8 cellular contexts compared by ENCODE assay signal in the genomic region with DNA sequence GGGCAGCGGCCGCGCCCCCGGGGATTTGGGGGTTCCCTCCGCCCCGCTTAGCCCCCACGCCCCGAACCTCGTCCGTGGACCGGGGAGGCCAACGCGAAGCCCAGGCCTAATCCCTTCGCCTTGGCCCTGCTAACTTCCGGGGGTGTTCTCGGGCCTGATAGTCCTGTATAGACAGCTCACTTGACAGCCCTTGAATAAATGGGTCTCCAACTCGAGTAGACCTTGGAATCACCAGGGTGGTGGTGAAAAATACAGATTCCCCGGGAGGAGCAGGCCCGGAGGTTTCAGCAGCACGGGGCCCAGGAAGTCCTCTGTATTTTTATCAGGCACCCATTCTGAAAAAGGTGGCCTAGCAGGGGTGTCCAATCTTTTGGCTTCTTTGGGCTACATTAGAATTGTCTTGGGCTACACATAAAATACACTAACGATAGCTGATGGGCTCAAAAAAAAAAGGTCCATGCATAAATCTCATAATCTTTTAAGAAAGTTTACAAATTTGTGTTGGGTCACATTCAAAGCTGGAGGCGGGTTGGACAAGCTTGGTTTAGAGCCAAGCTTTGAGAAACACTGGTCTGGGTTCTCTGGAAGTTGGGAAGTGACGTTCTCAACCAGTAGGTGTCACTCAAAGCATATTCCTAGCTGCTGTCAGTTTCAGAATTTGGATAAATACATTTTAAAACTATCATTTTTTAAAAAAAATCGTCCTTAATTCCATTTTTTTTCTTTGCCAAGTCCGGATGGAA.
DNase-seq lines count a peak whose midpoint lies in the region; ATAC-seq and TF ChIP-seq lines count a peak whose summit lies in the region.

No MANE protein-coding gene starts in this region.

- H3K4me2 ChIP-seq in MM.1S (ENCODE audit: low read depth, low read length) = no peak overlapping the region

- H3K4me3 Mint-ChIP-seq in HFFc6 (peak overlapping the region; percentile 70), MCF 10A (ENCODE audit: unreplicated experiment) (peak overlapping the region; percentile 67)

- TF ChIP-seq CTCF in HFFc6 (IDR thresholded peaks at IDR 0.05) (peak; percentile 87), MM.1S (IDR thresholded peaks at IDR 0.05; ENCODE audit: low read length) (peak; percentile 59), MCF 10A (IDR thresholded peaks at IDR 0.05; ENCODE audit: unreplicated experiment) (peak; percentile 71), gastrocnemius medialis (IDR thresholded peaks at IDR 0.05 in 4 of 5, conservative IDR thresholded peaks at IDR 0.05 in 1 of 5) (peak; percentile 55 to 75 (median 58))

- H3K9me2 ChIP-seq in MM.1S (replicated peaks; ENCODE audit: insufficient read depth, low read length) = no peaks in the 10 kb centered on the region

- peak; percentile 10 for DNase-seq in stimulated activated CD4-positive, alpha-beta T cell treated with anti-CD3 and anti-CD28 coated beads, Interleukin-1b, Interleukin-23, amount 100 ng/mL, for 48 hours
- DNase-seq in stimulated activated CD4-positive, alpha-beta T cell treated with anti-CD3 and anti-CD28 coated beads, Interleukin-4, amount 100 ng/mL, for 1 hour = no peak
- DNase-seq in HFFc6 (peak; percentile 84), MM.1S (peak; percentile 23), SK-MEL-5 (ENCODE audit: low read depth, low spot score) (peak; percentile 81), MCF 10A (ENCODE audit: unreplicated experiment) (peak; percentile 78), gastrocnemius medialis (peak; percentile 29 to 45)

- H2AFZ ChIP-seq in MM.1S (ENCODE audit: low read length) = no peak overlapping the region

- H3K9me3 ChIP-seq in MM.1S (replicated peaks; ENCODE audit: insufficient read depth, low read length) = no peaks in the 10 kb centered on the region
- no peaks in the 10 kb centered on the region for H3K9me3 ChIP-seq in iPS-18a (ENCODE audit: control insufficient read depth, low read depth, low read length)
- no peaks in the 10 kb centered on the region for H3K9me3 ChIP-seq in gastrocnemius medialis

- H3K27ac ChIP-seq in MM.1S (ENCODE audit: low read length) (no peak overlapping the region), iPS-18a (ENCODE audit: low read length) (no peak overlapping the region), gastrocnemius medialis (peak overlapping the region; percentile 90 to 94 (median 92))

- CTCF ChIA-PET in MCF 10A (lab: Yijun Ruan, JAX) = interaction anchor here (0.5 to 2.2 kb wide), 52 partner anchors 8 to 1408 kb away, joined by 3 to 20 read pairs (median 4); no protein-coding TSS in a partner anchor

- no peak overlapping the region for H3K9ac ChIP-seq in MM.1S (ENCODE audit: low read length)
- H3K9ac ChIP-seq in iPS-18a (ENCODE audit: low read length) = no peak overlapping the region

- no peaks in the 10 kb centered on the region for H3K79me2 ChIP-seq in MM.1S (ENCODE audit: low read length)

- peak; percentile 74 to 85 for ATAC-seq in gastrocnemius medialis

- H4K20me1 ChIP-seq in MM.1S (ENCODE audit: insufficient read depth, low read length) = no peaks in the 10 kb centered on the region

- POLR2A ChIA-PET in MCF 10A (lab: Yijun Ruan, JAX) = no interaction called here

- H3K4me3 ChIP-seq in MM.1S (ENCODE audit: low read length) = no peak overlapping the region
- H3K4me3 ChIP-seq in iPS-18a (ENCODE audit: low read length) = peak overlapping the region; percentile 62
- H3K4me3 ChIP-seq in gastrocnemius medialis = peak overlapping the region; percentile 62 to 76 (median 67)

- no peaks in the 10 kb centered on the region for H3K36me3 Mint-ChIP-seq in HFFc6 (ENCODE audit: low read depth)
- H3K36me3 Mint-ChIP-seq in MCF 10A (ENCODE audit: insufficient read depth, unreplicated experiment) = no peaks in the 10 kb centered on the region

- BruUV-seq in MCF 10A (replicated peaks; lab: Mats Ljungman, UMichigan) = no TSS peak

- H3K4me1 ChIP-seq in MM.1S (ENCODE audit: low read length) (no peaks in the 10 kb centered on the region), iPS-18a (ENCODE audit: control insufficient read depth, low read depth, low read length) (peaks cover 17% of the 10 kb centered on the region), gastrocnemius medialis (peaks cover 12 to 14% of the 10 kb centered on the region in 2 donors)

- intact Hi-C loops in MCF 10A (cut with micrococcal nuclease) (loop anchor here (2.0 to 10.0 kb wide), 3 partner anchors 112 to 1154 kb away; no protein-coding TSS in a partner anchor), gastrocnemius medialis (cut with DNase I; ENCODE audit: low total_unique reads) (loop anchor here (1.0 to 10.0 kb wide), 3 partner anchors 20 to 754 kb away; partner anchors contain the start of gene PTPN12)

- no peaks in the 10 kb centered on the region for H3K36me3 ChIP-seq in MM.1S (replicated peaks; ENCODE audit: insufficient read depth, low read length)
- no peaks in the 10 kb centered on the region for H3K36me3 ChIP-seq in iPS-18a (ENCODE audit: control insufficient read depth, low read depth, low read length)
- no peaks in the 10 kb centered on the region for H3K36me3 ChIP-seq in gastrocnemius medialis

- no peaks in the 10 kb centered on the region for H3K9me3 Mint-ChIP-seq in HFFc6
- H3K9me3 Mint-ChIP-seq in MCF 10A (ENCODE audit: unreplicated experiment) = no peaks in the 10 kb centered on the region

- TF ChIP-seq POLR2A in gastrocnemius medialis (IDR thresholded peaks at IDR 0.05) = no peak

- in situ Hi-C loops in SK-MEL-5 (cut with HindIII; ENCODE audit: low pct_unique_long_range_greater_than_20kb, low sequenced_read_pairs) = no loop called here
- in situ Hi-C loops in gastrocnemius medialis (cut with MboI; ENCODE audit: low sequenced_read_pairs in 4 of 4) = no loop called here

- H3K4me1 Mint-ChIP-seq in HFFc6 (ENCODE audit: low read depth) (peaks cover 36% of the 10 kb centered on the region), MCF 10A (ENCODE audit: insufficient read depth, unreplicated experiment) (peaks cover 5% of the 10 kb centered on the region)

- H3K27me3 Mint-ChIP-seq in HFFc6 (ENCODE audit: insufficient read depth) (peaks cover 2% of the 10 kb centered on the region; the same call in 1 of the 2 replicates), MCF 10A (ENCODE audit: insufficient read depth, unreplicated experiment) (peaks cover 31% of the 10 kb centered on the region)

- no peaks in the 10 kb centered on the region for H3F3A ChIP-seq in MM.1S (ENCODE audit: insufficient read depth, low read length)

- H3K27ac Mint-ChIP-seq in HFFc6 (peak overlapping the region; percentile 88), MCF 10A (ENCODE audit: low read depth, unreplicated experiment) (no peak overlapping the region)

- no peaks in the 10 kb centered on the region for H3K27me3 ChIP-seq in MM.1S (replicated peaks; ENCODE audit: insufficient read depth, low read length)
- peaks cover 16% of the 10 kb centered on the region for H3K27me3 ChIP-seq in iPS-18a (ENCODE audit: control insufficient read depth, insufficient read depth, low read length)
- H3K27me3 ChIP-seq in gastrocnemius medialis = no peaks in the 10 kb centered on the region

Comparison
In these comparisons a context has a peak if more than half of its experiments do, and no peak if none do; other contexts are left out.
1. H3K27ac ChIP-seq: peak in gastrocnemius medialis (4 of 4); none in MM.1S (single experiment) and iPS-18a (single experiment).
2. Peak in every context shown above with its lines, with median percentiles within 50 percentile points of each other: CTCF ChIP-seq.